21 cellular contexts compared by ENCODE assay signal in genomic region chr15:51780636-51781035, GRCh38. TPM values are rescaled to one million over a fixed set of nuclear protein-coding genes. Genes with fewer than 3 reads are reported as not detected.
DNase-seq lines count a peak whose midpoint lies in the region; ATAC-seq, FAIRE-seq and TF ChIP-seq lines count a peak whose summit lies in the region.
"Had no signal": no experiment of that assay in that cellular context is flagged by ENCODE, and none has a peak within 500 bp of the region (broad histone marks: within the 10 kb centered on the region; RNA-seq: fewer than 3 reads in every experiment).

No MANE protein-coding gene starts in this region.

- H3K9me3 Mint-ChIP-seq in activated T-helper 2 cell treated with anti-CD3 and anti-CD28 coated beads, Interferon-gamma antibody, Interleukin-2, Interleukin-4, amounts not matched to agents 10 μg/mL and 5 μg/mL and 100 μg/mL, durations not matched to agents 14 hours and 24 hours and 36 hours = no peaks in the 10 kb centered on the region
- H3K9me3 Mint-ChIP-seq: CD8-positive, alpha-beta memory T cell had no signal

- H3K9me3 ChIP-seq in right cardiac atrium (ENCODE audit: control insufficient read depth, low read length) (no peaks in the 10 kb centered on the region), vagina (no peaks in the 10 kb centered on the region)
- H3K9me3 ChIP-seq: HAP-1 had no signal

- no peak for FAIRE-seq in bronchial epithelial cell (lab: Jason Lieb, UNC)
- FAIRE-seq: A204.1, D721Med, GM12891 had no signal

- H3K27me3 Mint-ChIP-seq in activated T-helper 2 cell treated with anti-CD3 and anti-CD28 coated beads, Interferon-gamma antibody, Interleukin-2, Interleukin-4, amounts not matched to agents 10 μg/mL and 5 μg/mL and 100 μg/mL, durations not matched to agents 14 hours and 24 hours and 36 hours (ENCODE audit: low read depth) = no peaks in the 10 kb centered on the region
- H3K27me3 Mint-ChIP-seq: CD8-positive, alpha-beta memory T cell had no signal

- H3K4me3 ChIP-seq in bronchial epithelial cell (ENCODE audit: low read depth, low read length) (no peak overlapping the region), fibroblast of the aortic adventitia (ENCODE audit: low read depth, low read length) (no peak overlapping the region), right cardiac atrium (ENCODE audit: low read length) (no peak overlapping the region), vagina (no peak overlapping the region)
- H3K4me3 ChIP-seq: BLaER1 treated with 17β-estradiol and CSF1 and Interleukin-3, amounts not matched to agents 10 nM and 100 nM; HAP-1 had no signal

- TF ChIP-seq POLR2A in vagina (IDR thresholded peaks at IDR 0.05) = no peak

- no peak overlapping the region for H3K4me3 Mint-ChIP-seq in activated T-helper 2 cell treated with anti-CD3 and anti-CD28 coated beads, Interferon-gamma antibody, Interleukin-2, Interleukin-4, amounts not matched to agents 10 μg/mL and 5 μg/mL and 100 μg/mL, durations not matched to agents 14 hours and 24 hours and 36 hours (ENCODE audit: low read depth)
- H3K4me3 Mint-ChIP-seq: CD8-positive, alpha-beta memory T cell had no signal

- intact Hi-C loops in activated T-helper 2 cell treated with anti-CD3 and anti-CD28 coated beads, Interferon-gamma antibody, Interleukin-2, Interleukin-4, amounts not matched to agents 10 μg/mL and 5 μg/mL and 100 μg/mL, durations not matched to agents 14 hours and 24 hours and 36 hours (cut with micrococcal nuclease) = no loop called here
- intact Hi-C loops in right cardiac atrium (cut with DNase I) = no loop called here
- intact Hi-C loops in vagina (cut with DNase I) = no loop called here

- no peaks in the 10 kb centered on the region for H3K4me1 ChIP-seq in right cardiac atrium (ENCODE audit: control insufficient read depth, insufficient read depth, low read length)
- peaks cover 6% of the 10 kb centered on the region for H3K4me1 ChIP-seq in vagina
- H3K4me1 ChIP-seq: HAP-1 had no signal

- WGBS in right cardiac atrium = 84% methylated on average over 1 of the region's 1 CpG

- H3K36me3 ChIP-seq in bronchial epithelial cell (ENCODE audit: control insufficient read depth, insufficient read depth, low read length) = no peaks in the 10 kb centered on the region
- peaks cover 0 to 33% of the 10 kb centered on the region in 2 donors for H3K36me3 ChIP-seq in vagina

- H3K36me3 Mint-ChIP-seq in activated T-helper 2 cell treated with anti-CD3 and anti-CD28 coated beads, Interferon-gamma antibody, Interleukin-2, Interleukin-4, amounts not matched to agents 10 μg/mL and 5 μg/mL and 100 μg/mL, durations not matched to agents 14 hours and 24 hours and 36 hours (ENCODE audit: low read depth) = no peaks in the 10 kb centered on the region

- no peak overlapping the region for H3K27ac ChIP-seq in right cardiac atrium (ENCODE audit: low read length)
- no peak overlapping the region for H3K27ac ChIP-seq in vagina
- H3K27ac ChIP-seq: BLaER1 treated with 17β-estradiol and CSF1 and Interleukin-3, amounts not matched to agents 10 nM and 100 nM had no signal

- DNase-seq in EL (peak; percentile 12), NCI-H226 (peak; percentile 51), bronchial epithelial cell (ENCODE audit: low read depth) (peak; percentile 67), fibroblast of the aortic adventitia (ENCODE audit: low read depth) (peak; percentile 23), retina (no peak), right cardiac atrium (no peak), vagina (ENCODE audit: extremely low spot score in 2 of 2) (no peak)
- no peak for DNase-seq in activated T-helper 2 cell treated with anti-CD3 and anti-CD28 coated beads, Interferon-gamma antibody, Interleukin-2, Interleukin-4, amounts not matched to agents 10 μg/mL and 5 μg/mL and 100 μg/mL, durations not matched to agents 14 hours and 24 hours and 36 hours (ENCODE audit: low spot score)
- DNase-seq: CD8-positive, alpha-beta memory T cell; DND-41; GF-D8; NCI-H1417 treated with DMSO at 0.1 percent for 48 hours; NCI-H1930; NCI-H510A; NCI-H774 had no signal

- peaks cover 2% of the 10 kb centered on the region for H3K4me1 Mint-ChIP-seq in activated T-helper 2 cell treated with anti-CD3 and anti-CD28 coated beads, Interferon-gamma antibody, Interleukin-2, Interleukin-4, amounts not matched to agents 10 μg/mL and 5 μg/mL and 100 μg/mL, durations not matched to agents 14 hours and 24 hours and 36 hours (ENCODE audit: low read depth)

- H3K27ac Mint-ChIP-seq in activated T-helper 2 cell treated with anti-CD3 and anti-CD28 coated beads, Interferon-gamma antibody, Interleukin-2, Interleukin-4, amounts not matched to agents 10 μg/mL and 5 μg/mL and 100 μg/mL, durations not matched to agents 14 hours and 24 hours and 36 hours = no peak overlapping the region
- H3K27ac Mint-ChIP-seq: CD8-positive, alpha-beta memory T cell had no signal

- ATAC-seq in right cardiac atrium = no peak
- ATAC-seq: Right ventricle myocardium inferior had no signal

- TF ChIP-seq CTCF in bronchial epithelial cell (IDR thresholded peaks at IDR 0.05; ENCODE audit: insufficient read depth, low read length, severe bottlenecking) (no peak), fibroblast of the aortic adventitia (IDR thresholded peaks at IDR 0.05; ENCODE audit: insufficient read depth, low read length) (no peak), vagina (IDR thresholded peaks at IDR 0.05) (no peak)

- H3K27me3 ChIP-seq in bronchial epithelial cell (ENCODE audit: control insufficient read depth, insufficient read depth, low read length) (no peaks in the 10 kb centered on the region), right cardiac atrium (ENCODE audit: control insufficient read depth, insufficient read depth) (no peaks in the 10 kb centered on the region), vagina (no peaks in the 10 kb centered on the region)
- H3K27me3 ChIP-seq: BLaER1 treated with 17β-estradiol and CSF1 and Interleukin-3, amounts not matched to agents 10 nM and 100 nM had no signal

RNA-seq across cellular contexts. Expression of gene TMOD2, which starts 29.2 kb away (rescaled TPM):
- total RNA-seq in bronchial epithelial cell (2.1 and 2.2 TPM in 2 replicates), fibroblast of the aortic adventitia (ENCODE audit: low replicate concordance) (11.2 and 18.9 TPM in 2 replicates), right cardiac atrium (10 to 100 TPM in 3 of 4 donors, 1 to 10 TPM in 1; 9.4 to 17.8 (median 14.0) TPM), vagina (18.4 TPM)
- 1.2 and 1.7 TPM in 2 replicates for total RNA-seq in activated T-helper 2 cell treated with anti-CD3 and anti-CD28 coated beads, Interferon-gamma antibody, Interleukin-2, Interleukin-4, amounts not matched to agents 10 μg/mL and 5 μg/mL and 100 μg/mL, durations not matched to agents 14 hours and 24 hours and 36 hours
- polyA plus RNA-seq in right cardiac atrium = 3.6 TPM

RNA-seq across cellular contexts. Expression of gene LYSMD2, which starts 43.2 kb away (rescaled TPM):
- total RNA-seq in bronchial epithelial cell = 2.4 and 4.2 TPM in 2 replicates
- total RNA-seq in fibroblast of the aortic adventitia (ENCODE audit: low replicate concordance) = 3.1 and 7.6 TPM in 2 replicates
- 4.0 and 5.8 TPM in 2 replicates for total RNA-seq in activated T-helper 2 cell treated with anti-CD3 and anti-CD28 coated beads, Interferon-gamma antibody, Interleukin-2, Interleukin-4, amounts not matched to agents 10 μg/mL and 5 μg/mL and 100 μg/mL, durations not matched to agents 14 hours and 24 hours and 36 hours
- 1 to 10 TPM; 6.5 to 7.6 (median 6.7) TPM for total RNA-seq in right cardiac atrium
- 7.8 TPM for polyA plus RNA-seq in right cardiac atrium
- 16.9 TPM for total RNA-seq in vagina

RNA-seq across cellular contexts. Expression of gene TMOD3, which starts 48.8 kb away (rescaled TPM):
- total RNA-seq in bronchial epithelial cell (80.3 and 99.5 TPM in 2 replicates), fibroblast of the aortic adventitia (ENCODE audit: low replicate concordance) (21.3 and 53.0 TPM in 2 replicates), right cardiac atrium (10 to 100 TPM; 23.1 to 29.8 (median 25.5) TPM), vagina (28.5 TPM)
- total RNA-seq in activated T-helper 2 cell treated with anti-CD3 and anti-CD28 coated beads, Interferon-gamma antibody, Interleukin-2, Interleukin-4, amounts not matched to agents 10 μg/mL and 5 μg/mL and 100 μg/mL, durations not matched to agents 14 hours and 24 hours and 36 hours = 64.3 and 66.0 TPM in 2 replicates
- 31.4 TPM for polyA plus RNA-seq in right cardiac atrium

Comparison
In these comparisons a context has a peak if more than half of its experiments do, and no peak if none do; other contexts are left out.
1. DNase-seq: peak in EL (single experiment), NCI-H226 (single experiment), bronchial epithelial cell (single experiment) and fibroblast of the aortic adventitia (single experiment); none in activated T-helper 2 cell treated with anti-CD3 and anti-CD28 coated beads, Interferon-gamma antibody, Interleukin-2, Interleukin-4, amounts not matched to agents 10 μg/mL and 5 μg/mL and 100 μg/mL, durations not matched to agents 14 hours and 24 hours and 36 hours (single experiment), retina (single experiment), right cardiac atrium (0 of 3) and vagina (0 of 2).